ENCODE assay signal across 1 cellular context in genomic region chr9:94922098-94922607, GRCh38.
TF ChIP-seq lines count a peak whose summit lies in the region.

No MANE protein-coding gene starts in this region.

TF ChIP-seq in HepG2, 621 proteins besides CTCF, POLR2A, EP300 and RAD21 (continued from another document and continues in another):
- no peak for TF ChIP-seq ZBTB37 (CRISPR knock-in tag; IDR thresholded peaks at IDR 0.05)
- no peak for TF ChIP-seq CSRNP1 (CRISPR knock-in tag; IDR thresholded peaks at IDR 0.05)
- peak; percentile 60; the same call in 1 of the 2 replicates for TF ChIP-seq NFKBIZ (CRISPR knock-in tag; IDR thresholded peaks at IDR 0.05)
- TF ChIP-seq FOSL1 (CRISPR knock-in tag; IDR thresholded peaks at IDR 0.05; ENCODE audit: borderline replicate concordance): no peak
- TF ChIP-seq PLSCR1 (CRISPR knock-in tag; IDR thresholded peaks at IDR 0.05; ENCODE audit: borderline replicate concordance): no peak
- peak; percentile 48; the same call in 1 of the 2 replicates for TF ChIP-seq SMAD3 (CRISPR knock-in tag; IDR thresholded peaks at IDR 0.05)
- TF ChIP-seq HES4 (CRISPR knock-in tag; IDR thresholded peaks at IDR 0.05; ENCODE audit: borderline replicate concordance): no peak
- peak; percentile 81 for TF ChIP-seq PAXIP1 (CRISPR knock-in tag; conservative IDR thresholded peaks at IDR 0.05)
- TF ChIP-seq ZNF556 (CRISPR knock-in tag; IDR thresholded peaks at IDR 0.05; ENCODE audit: borderline replicate concordance): no peak
- TF ChIP-seq HNRNPL (IDR thresholded peaks at IDR 0.05; ENCODE audit: low read depth, low read length): no peak
- TF ChIP-seq KAT2B (IDR thresholded peaks at IDR 0.05; ENCODE audit: borderline replicate concordance, low read depth, low read length): no peak
- TF ChIP-seq MLXIP (CRISPR knock-in tag; IDR thresholded peaks at IDR 0.05; ENCODE audit: borderline replicate concordance): no peak
- TF ChIP-seq ZBTB25 (CRISPR knock-in tag; IDR thresholded peaks at IDR 0.05): 0 out of 2 replicates have a peak, but pooled peaks have one; percentile 12
- peak; percentile 73 for TF ChIP-seq FOSL2 (CRISPR knock-in tag; IDR thresholded peaks at IDR 0.05)
- TF ChIP-seq NCOA2 (CRISPR knock-in tag; IDR thresholded peaks at IDR 0.05): peak; percentile 74
- TF ChIP-seq ARNT2 (CRISPR knock-in tag; IDR thresholded peaks at IDR 0.05; ENCODE audit: low read depth): no peak
- no peak for TF ChIP-seq PBX3 (CRISPR knock-in tag; IDR thresholded peaks at IDR 0.05; ENCODE audit: borderline replicate concordance)
- no peak for TF ChIP-seq MED8 (CRISPR knock-in tag; IDR thresholded peaks at IDR 0.05; ENCODE audit: insufficient replicate concordance)
- no peak for TF ChIP-seq MBNL3 (CRISPR knock-in tag; conservative IDR thresholded peaks at IDR 0.05)
- TF ChIP-seq MAF1 (CRISPR knock-in tag; IDR thresholded peaks at IDR 0.05; ENCODE audit: borderline replicate concordance): no peak
- no peak for TF ChIP-seq GABPB1 (CRISPR knock-in tag; IDR thresholded peaks at IDR 0.05)
- no peak for TF ChIP-seq ZNF326 (CRISPR knock-in tag; IDR thresholded peaks at IDR 0.05; ENCODE audit: borderline replicate concordance)
- TF ChIP-seq CBX2 (IDR thresholded peaks at IDR 0.05; ENCODE audit: low read depth, low read length): no peak
- TF ChIP-seq CBX2 (CRISPR knock-in tag; IDR thresholded peaks at IDR 0.05; ENCODE audit: low read depth): no peak
- TF ChIP-seq MED1 (CRISPR knock-in tag; IDR thresholded peaks at IDR 0.05): peak; percentile 82
- no peak for TF ChIP-seq XRCC5 (optimal IDR thresholded peaks at IDR 0.05; ENCODE audit: low read length)
- no peak for TF ChIP-seq ZNF75D (CRISPR knock-in tag; IDR thresholded peaks at IDR 0.05; ENCODE audit: borderline replicate concordance)
- TF ChIP-seq TOPORS (CRISPR knock-in tag; IDR thresholded peaks at IDR 0.05): no peak
- TF ChIP-seq ZNF644 (CRISPR knock-in tag; IDR thresholded peaks at IDR 0.05; ENCODE audit: low read depth): no peak
- TF ChIP-seq ZNF770 (CRISPR knock-in tag; IDR thresholded peaks at IDR 0.05): no peak
- TF ChIP-seq SNAPC2 (CRISPR knock-in tag; IDR thresholded peaks at IDR 0.05): no peak
- TF ChIP-seq CREB1 (IDR thresholded peaks at IDR 0.05): no peak
- no peak for TF ChIP-seq CREB1 (CRISPR knock-in tag; IDR thresholded peaks at IDR 0.05)
- TF ChIP-seq JUN (CRISPR knock-in tag; IDR thresholded peaks at IDR 0.05): no peak
- no peak for TF ChIP-seq RFX3 (CRISPR knock-in tag; IDR thresholded peaks at IDR 0.05)
- TF ChIP-seq DPF2 (CRISPR knock-in tag; IDR thresholded peaks at IDR 0.05; ENCODE audit: borderline replicate concordance, low read depth): peak; percentile 55; the same call in 1 of the 2 replicates
- no peak for TF ChIP-seq MBD4 (IDR thresholded peaks at IDR 0.05; ENCODE audit: borderline replicate concordance, low read length)
- no peak for TF ChIP-seq SNAPC5 (CRISPR knock-in tag; IDR thresholded peaks at IDR 0.05; ENCODE audit: borderline replicate concordance)
- peak; percentile 56; the same call in 1 of the 2 replicates for TF ChIP-seq BCL3 (CRISPR knock-in tag; IDR thresholded peaks at IDR 0.05)
- no peak for TF ChIP-seq SIX4 (CRISPR knock-in tag; IDR thresholded peaks at IDR 0.05)
- TF ChIP-seq SOX6 (IDR thresholded peaks at IDR 0.05): no peak
- peak; percentile 51; the same call in 1 of the 2 replicates for TF ChIP-seq SOX6 (CRISPR knock-in tag; IDR thresholded peaks at IDR 0.05)
- TF ChIP-seq TCF7 (IDR thresholded peaks at IDR 0.05; ENCODE audit: low read depth): no peak; the same call in 1 of the 2 replicates
- TF ChIP-seq ZNF281 (CRISPR knock-in tag; IDR thresholded peaks at IDR 0.05; ENCODE audit: borderline replicate concordance): no peak
- TF ChIP-seq AKAP8 (CRISPR knock-in tag; IDR thresholded peaks at IDR 0.05): no peak
- TF ChIP-seq IKZF4 (CRISPR knock-in tag; IDR thresholded peaks at IDR 0.05; ENCODE audit: borderline replicate concordance, low read depth, not compliant biosample characterization): no peak
